ENCODE assay signal across 14 cellular contexts in the genomic region with DNA sequence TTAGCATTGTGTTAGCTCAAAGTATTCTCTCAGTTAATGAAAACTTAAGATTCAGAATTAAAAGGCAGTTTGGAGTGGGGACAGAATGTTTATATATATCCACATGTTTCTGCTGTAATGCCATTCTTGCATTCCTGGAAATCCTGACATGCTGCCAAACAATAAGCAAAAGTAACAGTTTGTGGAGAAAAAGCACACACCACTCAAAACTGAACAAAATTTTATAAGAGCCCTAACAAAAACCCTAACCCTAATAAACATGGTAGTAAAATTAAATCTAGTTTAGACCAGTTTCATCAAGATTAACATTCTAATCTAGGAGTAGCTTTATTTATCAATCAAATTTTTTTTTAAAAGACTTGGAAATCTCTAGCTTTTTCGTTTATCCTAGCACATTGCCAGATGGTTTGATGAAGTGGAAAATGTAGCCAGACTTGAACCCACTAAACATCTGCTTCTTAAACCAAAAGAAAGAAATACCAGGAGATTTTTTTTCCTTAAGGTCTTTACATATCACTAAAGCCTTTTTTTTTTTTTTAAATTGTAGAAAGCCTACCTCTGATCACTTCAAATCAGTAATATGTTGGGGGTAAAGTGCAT. TPM values are rescaled to one million over a fixed set of nuclear protein-coding genes. Genes with fewer than 3 reads are reported as not detected.
DNase-seq lines count a peak whose midpoint lies in the region; ATAC-seq and TF ChIP-seq lines count a peak whose summit lies in the region.
"Had no signal": no experiment of that assay in that cellular context is flagged by ENCODE, and none has a peak within 500 bp of the region (broad histone marks: within the 10 kb centered on the region; RNA-seq: fewer than 3 reads in every experiment).

No MANE protein-coding gene starts in this region.

- H3K27ac ChIP-seq in left ventricle myocardium inferior (replicated peaks) (peak overlapping the region; percentile 34), upper lobe of right lung (peak overlapping the region; percentile 13), esophagus squamous epithelium (peak overlapping the region in 2 of 4 donors; percentile 1 to 11)
- H3K27ac ChIP-seq: A549, Peyer's patch, right lobe of liver had no signal

- H3K4me3 ChIP-seq in left ventricle myocardium inferior (no peak overlapping the region), cardiac fibroblast (replicated peaks in 1 of 2; ENCODE audit: low read depth in 2 of 2, low read length in 2 of 2) (no peak overlapping the region), upper lobe of right lung (no peak overlapping the region), esophagus squamous epithelium (no peak overlapping the region)
- H3K4me3 ChIP-seq: A549, Peyer's patch, right lobe of liver had no signal

- 21 to 38% methylated on average over 1 of the region's 1 CpG for WGBS in esophagus squamous epithelium, 2 donors

- ATAC-seq in left cardiac atrium: no peak
- no peak for ATAC-seq in upper lobe of right lung
- ATAC-seq: A549; activated CD8-positive, alpha-beta T cell treated with anti-CD3 and anti-CD28 coated beads, Interleukin-2, amount 10 ng/mL, durations not matched to agents 7 days and 5 days; right lobe of liver had no signal

- peaks cover 66% of the 10 kb centered on the region for H3K4me1 ChIP-seq in left ventricle myocardium inferior
- peaks cover 52% of the 10 kb centered on the region for H3K4me1 ChIP-seq in upper lobe of right lung
- H3K4me1 ChIP-seq in esophagus squamous epithelium: peaks cover 0 to 45% (median 4%) of the 10 kb centered on the region in 3 donors

- CTCF ChIA-PET in HEK293T (lab: Yijun Ruan, JAX): interaction anchor here (0.7 kb wide), 1 partner anchor 169 kb away, joined by 5 read pairs; no protein-coding TSS in a partner anchor

- H3K36me3 ChIP-seq in left ventricle myocardium inferior (no peaks in the 10 kb centered on the region), upper lobe of right lung (no peaks in the 10 kb centered on the region), esophagus squamous epithelium (no peaks in the 10 kb centered on the region)
- H3K36me3 ChIP-seq: Peyer's patch, right lobe of liver had no signal

- H3K9me3 ChIP-seq in left ventricle myocardium inferior (replicated peaks) (no peaks in the 10 kb centered on the region), upper lobe of right lung (no peaks in the 10 kb centered on the region), esophagus squamous epithelium (no peaks in the 10 kb centered on the region)
- H3K9me3 ChIP-seq: A549, Peyer's patch, right lobe of liver had no signal

- H3K27me3 ChIP-seq in left ventricle myocardium inferior (ENCODE audit: low read depth): no peaks in the 10 kb centered on the region
- no peaks in the 10 kb centered on the region for H3K27me3 ChIP-seq in upper lobe of right lung
- no peaks in the 10 kb centered on the region for H3K27me3 ChIP-seq in esophagus squamous epithelium
- H3K27me3 ChIP-seq: Peyer's patch, right lobe of liver had no signal

- DNase-seq in left ventricle myocardium inferior (no peak), left cardiac atrium (no peak), cardiac fibroblast (ENCODE audit: low read depth in 2 of 2) (peak; percentile 73 to 86), kidney tubule cell (ENCODE audit: low spot score) (peak; percentile 4), upper lobe of right lung (no peak), HEK293T (ENCODE audit: extremely low spot score) (no peak), esophagus squamous epithelium (lab: John Stamatoyannopoulos, UW) (no peak), NCI-H2107 (lab: John Stamatoyannopoulos, UW) (no peak)
- DNase-seq: activated CD8-positive, alpha-beta T cell treated with anti-CD3 and anti-CD28 coated beads, Interleukin-2, amount 10 ng/mL, durations not matched to agents 7 days and 5 days; activated naive CD4-positive, alpha-beta T cell; DND-41; Peyer's patch; right lobe of liver had no signal

- intact Hi-C loops in left ventricle myocardium inferior (cut with micrococcal nuclease) (no loop called here), left cardiac atrium (cut with DNase I) (no loop called here), upper lobe of right lung (cut with DNase I) (no loop called here), esophagus squamous epithelium (cut with DNase I) (loop anchor here (10.0 kb wide), 1 partner anchor 523 kb away; a partner anchor contains a TSS)

- POLR2A ChIA-PET in HEK293T (lab: Yijun Ruan, JAX): no interaction called here

- TF ChIP-seq CTCF in left ventricle myocardium inferior (IDR thresholded peaks at IDR 0.05; ENCODE audit: borderline replicate concordance) (no peak), cardiac fibroblast (IDR thresholded peaks at IDR 0.05; ENCODE audit: low read depth, low read length) (no peak), upper lobe of right lung (IDR thresholded peaks at IDR 0.05) (no peak), esophagus squamous epithelium (IDR thresholded peaks at IDR 0.05) (no peak)

- no peak for TF ChIP-seq POLR2A in esophagus squamous epithelium (IDR thresholded peaks at IDR 0.05)

TF ChIP-seq in HEK293T, 16 proteins besides CTCF, POLR2A, EP300 and RAD21:
- TF ChIP-seq FOXK2 (IDR thresholded peaks at IDR 0.05) (no peak), SP1 (IDR thresholded peaks at IDR 0.05) (no peak), FOXA1 (IDR thresholded peaks at IDR 0.05) (no peak), BHLHE40 (IDR thresholded peaks at IDR 0.05; ENCODE audit: borderline replicate concordance) (no peak), NFRKB (IDR thresholded peaks at IDR 0.05) (no peak), CTBP1 (IDR thresholded peaks at IDR 0.05; ENCODE audit: borderline replicate concordance) (no peak), ARNT (IDR thresholded peaks at IDR 0.05) (no peak), HDGF (IDR thresholded peaks at IDR 0.05; ENCODE audit: borderline replicate concordance) (no peak), TARDBP (IDR thresholded peaks at IDR 0.05) (no peak), FOXM1 (IDR thresholded peaks at IDR 0.05; ENCODE audit: borderline replicate concordance) (no peak), L3MBTL2 (conservative IDR thresholded peaks at IDR 0.05) (no peak), SUZ12 (IDR thresholded peaks at IDR 0.05) (no peak), ELF4 (IDR thresholded peaks at IDR 0.05) (no peak), LEF1 (IDR thresholded peaks at IDR 0.05; ENCODE audit: borderline replicate concordance) (no peak), ZNF384 (IDR thresholded peaks at IDR 0.05) (no peak)
- TF ChIP-seq, protein P1, sequence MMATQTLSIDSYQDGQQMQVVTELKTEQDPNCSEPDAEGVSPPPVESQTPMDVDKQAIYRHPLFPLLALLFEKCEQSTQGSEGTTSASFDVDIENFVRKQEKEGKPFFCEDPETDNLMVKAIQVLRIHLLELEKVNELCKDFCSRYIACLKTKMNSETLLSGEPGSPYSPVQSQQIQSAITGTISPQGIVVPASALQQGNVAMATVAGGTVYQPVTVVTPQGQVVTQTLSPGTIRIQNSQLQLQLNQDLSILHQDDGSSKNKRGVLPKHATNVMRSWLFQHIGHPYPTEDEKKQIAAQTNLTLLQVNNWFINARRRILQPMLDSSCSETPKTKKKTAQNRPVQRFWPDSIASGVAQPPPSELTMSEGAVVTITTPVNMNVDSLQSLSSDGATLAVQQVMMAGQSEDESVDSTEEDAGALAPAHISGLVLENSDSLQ (IDR thresholded peaks at IDR 0.05): no peak

RNA-seq across cellular contexts. Expression of a gene that starts 3.7 kb away (rescaled TPM):
- total RNA-seq in left ventricle myocardium inferior: 35.9 TPM
- total RNA-seq in left cardiac atrium: 10 to 100 TPM; 22.9 to 26.7 TPM
- 33.2 TPM for total RNA-seq in upper lobe of right lung
- total RNA-seq in esophagus squamous epithelium: 10 to 100 TPM; 15.6 to 25.0 (median 22.6) TPM

Comparison
In these comparisons a context has a peak if more than half of its experiments do, and no peak if none do; other contexts are left out.
1. DNase-seq: peak in cardiac fibroblast (2 of 2) and kidney tubule cell (single experiment); none in left ventricle myocardium inferior (single experiment), left cardiac atrium (single experiment), upper lobe of right lung (single experiment), HEK293T (single experiment), esophagus squamous epithelium (single experiment) and NCI-H2107 (single experiment).